In the genomic region with DNA sequence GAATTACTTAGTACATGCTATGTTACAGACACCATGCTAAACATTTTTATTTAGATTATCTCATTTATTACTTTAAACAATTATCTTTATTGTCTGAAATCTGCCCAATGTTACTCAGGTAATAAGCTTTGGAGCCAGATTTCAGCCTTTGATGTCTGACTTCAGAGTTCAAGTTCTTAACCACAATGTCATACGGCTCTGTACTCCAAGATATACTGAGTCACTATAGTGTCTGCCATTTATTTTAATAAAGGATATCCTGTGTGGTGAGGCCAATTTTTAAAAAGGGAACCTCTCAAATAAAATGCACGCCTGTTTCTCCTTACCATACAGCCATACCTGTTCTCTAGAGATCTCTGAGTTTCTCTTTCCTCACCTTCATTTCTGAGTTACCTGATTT, we compare ENCODE assay signal across 17 cellular contexts.
DNase-seq lines count a peak whose midpoint lies in the region; TF ChIP-seq lines count a peak whose summit lies in the region.
"Had no signal": no experiment of that assay in that cellular context is flagged by ENCODE, and none has a peak within 500 bp of the region (broad histone marks: within the 10 kb centered on the region; RNA-seq: fewer than 3 reads in every experiment).

No MANE protein-coding gene starts in this region.

- no peaks in the 10 kb centered on the region for H3K36me3 Mint-ChIP-seq in HFFc6 (ENCODE audit: low read depth)
- no peaks in the 10 kb centered on the region for H3K36me3 Mint-ChIP-seq in activated T-helper 2 cell treated with anti-CD3 and anti-CD28 coated beads, Interferon-gamma antibody, Interleukin-2, Interleukin-4, amounts not matched to agents 10 μg/mL and 5 μg/mL and 100 μg/mL, durations not matched to agents 14 hours and 24 hours and 36 hours (ENCODE audit: low read depth)
- H3K36me3 Mint-ChIP-seq: CD8-positive, alpha-beta T cell had no signal

- no peak overlapping the region for H3K27ac ChIP-seq in BLaER1
- peak overlapping the region; percentile 86 for H3K27ac ChIP-seq in SK-N-MC

- H3K27me3 Mint-ChIP-seq in HFFc6 (ENCODE audit: insufficient read depth) = no peaks in the 10 kb centered on the region
- H3K27me3 Mint-ChIP-seq in activated T-helper 2 cell treated with anti-CD3 and anti-CD28 coated beads, Interferon-gamma antibody, Interleukin-2, Interleukin-4, amounts not matched to agents 10 μg/mL and 5 μg/mL and 100 μg/mL, durations not matched to agents 14 hours and 24 hours and 36 hours (ENCODE audit: low read depth) = no peaks in the 10 kb centered on the region
- H3K27me3 Mint-ChIP-seq: B cell had no signal

- TF ChIP-seq CTCF in HFFc6 (IDR thresholded peaks at IDR 0.05) (no peak), fibroblast of mammary gland (conservative IDR thresholded peaks at IDR 0.05; ENCODE audit: control insufficient read depth, insufficient read depth, low read depth, low read length) (no peak)

- H3K4me1 Mint-ChIP-seq in HFFc6 (ENCODE audit: low read depth) = peaks cover 7% of the 10 kb centered on the region; the same call in 1 of the 2 replicates
- H3K4me1 Mint-ChIP-seq in activated T-helper 2 cell treated with anti-CD3 and anti-CD28 coated beads, Interferon-gamma antibody, Interleukin-2, Interleukin-4, amounts not matched to agents 10 μg/mL and 5 μg/mL and 100 μg/mL, durations not matched to agents 14 hours and 24 hours and 36 hours (ENCODE audit: low read depth) = no peaks in the 10 kb centered on the region
- H3K4me1 Mint-ChIP-seq: B cell had no signal

- H3K9me3 Mint-ChIP-seq in HFFc6 = peaks cover 7% of the 10 kb centered on the region
- peaks cover 24% of the 10 kb centered on the region for H3K9me3 Mint-ChIP-seq in activated T-helper 2 cell treated with anti-CD3 and anti-CD28 coated beads, Interferon-gamma antibody, Interleukin-2, Interleukin-4, amounts not matched to agents 10 μg/mL and 5 μg/mL and 100 μg/mL, durations not matched to agents 14 hours and 24 hours and 36 hours

- H3K4me1 ChIP-seq in BLaER1 (peaks cover 30% of the 10 kb centered on the region), HAP-1 (no peaks in the 10 kb centered on the region)

- DNase-seq in HFFc6 = no peak
- DNase-seq in SK-N-MC (ENCODE audit: low read depth, low spot score) = no peak
- DNase-seq in fibroblast of mammary gland (ENCODE audit: low read depth) = peak; percentile 15
- no peak for DNase-seq in central memory CD4-positive, alpha-beta T cell
- DNase-seq in activated T-helper 2 cell treated with anti-CD3 and anti-CD28 coated beads, Interferon-gamma antibody, Interleukin-2, Interleukin-4, amounts not matched to agents 10 μg/mL and 5 μg/mL and 100 μg/mL, durations not matched to agents 14 hours and 24 hours and 36 hours (ENCODE audit: low spot score) = no peak
- DNase-seq in HAP-1 (ENCODE audit: low spot score in 2 of 2) = no peak
- no peak for DNase-seq in AG08395 (ENCODE audit: low spot score)
- DNase-seq: ACHN; CD8-positive, alpha-beta T cell; NCI-H1048; NCI-H2107; NCI-H226; NCI-H526 treated with DMSO at 0.1 percent for 48 hours; NK-92 treated with Interleukin-12 subunit alpha and Interleukin-12 subunit beta, amount 100 ng/mL, for 24 hours; Right ventricle myocardium superior had no signal

- peak overlapping the region; percentile 24; the same call in 1 of the 2 replicates for H3K27ac Mint-ChIP-seq in HFFc6
- no peak overlapping the region for H3K27ac Mint-ChIP-seq in activated T-helper 2 cell treated with anti-CD3 and anti-CD28 coated beads, Interferon-gamma antibody, Interleukin-2, Interleukin-4, amounts not matched to agents 10 μg/mL and 5 μg/mL and 100 μg/mL, durations not matched to agents 14 hours and 24 hours and 36 hours
- H3K27ac Mint-ChIP-seq: B cell; CD8-positive, alpha-beta T cell had no signal

- H3K4me2 ChIP-seq in BLaER1 = peak overlapping the region; percentile 44

- intact Hi-C loops in activated T-helper 2 cell treated with anti-CD3 and anti-CD28 coated beads, Interferon-gamma antibody, Interleukin-2, Interleukin-4, amounts not matched to agents 10 μg/mL and 5 μg/mL and 100 μg/mL, durations not matched to agents 14 hours and 24 hours and 36 hours (cut with micrococcal nuclease) = no loop called here

- H3K4me3 ChIP-seq in BLaER1 (no peak overlapping the region), SK-N-MC (peak overlapping the region; percentile 57), fibroblast of mammary gland (ENCODE audit: control insufficient read depth, low read depth, low read length) (no peak overlapping the region), HAP-1 (no peak overlapping the region)

- H3K4me3 Mint-ChIP-seq in HFFc6 = peak overlapping the region; percentile 39; the same call in 1 of the 2 replicates
- H3K4me3 Mint-ChIP-seq in activated T-helper 2 cell treated with anti-CD3 and anti-CD28 coated beads, Interferon-gamma antibody, Interleukin-2, Interleukin-4, amounts not matched to agents 10 μg/mL and 5 μg/mL and 100 μg/mL, durations not matched to agents 14 hours and 24 hours and 36 hours (ENCODE audit: low read depth) = no peak overlapping the region
- H3K4me3 Mint-ChIP-seq: B cell; CD8-positive, alpha-beta T cell had no signal

- H3K27me3 ChIP-seq in BLaER1 (no peaks in the 10 kb centered on the region), HAP-1 (ENCODE audit: low read depth) (no peaks in the 10 kb centered on the region)

- H4K20me1 ChIP-seq in BLaER1 = peaks cover 49% of the 10 kb centered on the region; the same call in 1 of the 2 replicates

- peaks cover 17% of the 10 kb centered on the region for H3K36me3 ChIP-seq in BLaER1
- H3K36me3 ChIP-seq in SK-N-MC (ENCODE audit: insufficient read depth, low read length) = no peaks in the 10 kb centered on the region
- no peaks in the 10 kb centered on the region for H3K36me3 ChIP-seq in HAP-1 (replicated peaks)

- in situ Hi-C loops in HAP-1 (cut with MboI; ENCODE audit: low sequenced_read_pairs) = no loop called here

- H3K9ac ChIP-seq in BLaER1 (no peak overlapping the region), SK-N-MC (ENCODE audit: insufficient read length) (no peak overlapping the region)

- no peaks in the 10 kb centered on the region for H3K9me3 ChIP-seq in BLaER1
- no peaks in the 10 kb centered on the region for H3K9me3 ChIP-seq in SK-N-MC (ENCODE audit: low read depth, low read length)
- H3K9me3 ChIP-seq in HAP-1 = no peaks in the 10 kb centered on the region
